Comparison of ENCODE assay signal across 35 cellular contexts in genomic region chr20:4242376-4242775, GRCh38. TPM values are rescaled to one million over a fixed set of nuclear protein-coding genes. Genes with fewer than 3 reads are reported as not detected.
"Had no signal": no experiment of that assay in that cellular context is flagged by ENCODE, and none has a peak within 500 bp of the region (broad histone marks: within the 10 kb centered on the region; RNA-seq: fewer than 3 reads in every experiment).

No MANE protein-coding gene starts in this region.

- DNase-seq: activated CD4-positive, alpha-beta memory T cell treated with anti-CD3 and anti-CD28 coated beads for 36 hours; activated CD4-positive, alpha-beta T cell treated with anti-CD3 and anti-CD28 coated beads for 36 hours; activated CD4-positive, alpha-beta T cell treated with anti-CD3 and anti-CD28 coated beads, Interleukin-2, amount 50 U/mL, for 1 hour; activated CD8-positive, alpha-beta memory T cell treated with anti-CD3 and anti-CD28 coated beads, Interleukin-2, amount 50 U/mL, for 4 hours; activated gamma-delta T cell treated with Interleukin-2 at 50 U/mL for 16 hours; activated naive CD4-positive, alpha-beta T cell treated with anti-CD3 and anti-CD28 coated beads for 36 hours; activated T-cell treated with anti-CD3 and anti-CD28 coated beads for 4 hours; activated T-cell treated with anti-CD3 and anti-CD28 coated beads, Interleukin-2, amount 50 U/mL, for 4 hours; anterior cingulate cortex; Kasumi-1; KG1; MG63; NCI-H1048; NCI-H1105 treated with DMSO at 0.1 percent for 48 hours; NCI-H1436; NCI-H1694; NCI-H1930; NCI-H345; NK-92 treated with Interleukin-12 subunit alpha and Interleukin-12 subunit beta, amount 100 ng/mL, for 24 hours; PC-9; SIG-M5 had no signal

- H3K36me3 ChIP-seq: cardiac muscle cell, MG63 had no signal

- H3K4me3 Mint-ChIP-seq: activated CD4-positive, alpha-beta memory T cell treated with anti-CD3 and anti-CD28 coated beads for 36 hours; activated CD4-positive, alpha-beta T cell treated with anti-CD3 and anti-CD28 coated beads for 36 hours; activated naive CD4-positive, alpha-beta T cell treated with anti-CD3 and anti-CD28 coated beads for 36 hours; activated T-cell treated with anti-CD3 and anti-CD28 coated beads, Interleukin-2, amount 50 U/mL, for 4 hours; activated T-helper 1 cell treated with anti-CD3 and anti-CD28 coated beads, Interleukin-12 subunit alpha, Interleukin-12 subunit beta, Interleukin-2, Interleukin-4 antibody, amounts not matched to agents 30 ng/mL and 10 ng/mL and 1 ng/mL, durations not matched to agents 14 hours and 24 hours and 36 hours; central memory CD8-positive, alpha-beta T cell; T-helper 1 cell treated with Interleukin-12 subunit alpha and Interleukin-12 subunit beta and Interleukin-4 antibody, amounts not matched to agents 30 μg/mL and 1 μg/mL, for 36 hours; T-helper 2 cell treated with Interferon-gamma antibody and Interleukin-4, amounts not matched to agents 5 μg/mL and 100 μg/mL, for 36 hours had no signal

- H3K9me3 Mint-ChIP-seq: activated CD4-positive, alpha-beta memory T cell treated with anti-CD3 and anti-CD28 coated beads for 36 hours; activated naive CD4-positive, alpha-beta T cell treated with anti-CD3 and anti-CD28 coated beads for 36 hours; activated naive CD4-positive, alpha-beta T cell treated with anti-CD3 and anti-CD28 coated beads, Interleukin-2, amount 50 U/mL, for 72 hours; activated T-cell treated with anti-CD3 and anti-CD28 coated beads, Interleukin-2, amount 50 U/mL, for 4 hours; activated T-helper 1 cell treated with anti-CD3 and anti-CD28 coated beads, Interleukin-12 subunit alpha, Interleukin-12 subunit beta, Interleukin-2, Interleukin-4 antibody, amounts not matched to agents 30 ng/mL and 10 ng/mL and 1 ng/mL, durations not matched to agents 14 hours and 24 hours and 36 hours; central memory CD8-positive, alpha-beta T cell; T-helper 1 cell treated with Interleukin-12 subunit alpha and Interleukin-12 subunit beta and Interleukin-4 antibody, amounts not matched to agents 30 μg/mL and 1 μg/mL, for 36 hours; T-helper 2 cell treated with Interferon-gamma antibody and Interleukin-4, amounts not matched to agents 5 μg/mL and 100 μg/mL, for 36 hours had no signal

- H3K36me3 Mint-ChIP-seq: activated CD4-positive, alpha-beta memory T cell treated with anti-CD3 and anti-CD28 coated beads for 36 hours; brain had no signal

- ATAC-seq: activated CD4-positive, alpha-beta T cell treated with anti-CD3 and anti-CD28 coated beads for 36 hours; activated CD4-positive, CD25-positive, alpha-beta regulatory T cell treated with anti-CD3 and anti-CD28 coated beads, Interleukin-2, amount 50 U/mL, for 24 hours; activated naive CD4-positive, alpha-beta T cell treated with anti-CD3 and anti-CD28 coated beads, Interleukin-2, amount 50 U/mL, for 72 hours; activated T-cell treated with anti-CD3 and anti-CD28 coated beads, Interleukin-2, amount 50 U/mL, for 4 hours; Right ventricle myocardium inferior had no signal

- H2AFZ ChIP-seq: PC-9 had no signal

- H3K27me3 ChIP-seq: MG63 had no signal

- H3K9me3 ChIP-seq: MG63 had no signal

- H3K4me2 ChIP-seq: PC-9 had no signal

- H3K27ac ChIP-seq: cardiac muscle cell, PC-9, RWPE1 had no signal

- H3K4me3 ChIP-seq: cardiac muscle cell, MG63, PC-9 had no signal

- FAIRE-seq: RCC 7860, TTC549 had no signal

- H3K4me1 Mint-ChIP-seq: activated CD4-positive, alpha-beta T cell treated with anti-CD3 and anti-CD28 coated beads for 36 hours had no signal

- H3K27ac Mint-ChIP-seq: activated CD4-positive, alpha-beta memory T cell treated with anti-CD3 and anti-CD28 coated beads for 36 hours; activated CD4-positive, alpha-beta T cell treated with anti-CD3 and anti-CD28 coated beads for 36 hours; activated naive CD4-positive, alpha-beta T cell treated with anti-CD3 and anti-CD28 coated beads for 36 hours; activated naive CD4-positive, alpha-beta T cell treated with anti-CD3 and anti-CD28 coated beads, Interleukin-2, amount 50 U/mL, for 72 hours; activated T-helper 1 cell treated with anti-CD3 and anti-CD28 coated beads, Interleukin-12 subunit alpha, Interleukin-12 subunit beta, Interleukin-2, Interleukin-4 antibody, amounts not matched to agents 30 ng/mL and 10 ng/mL and 1 ng/mL, durations not matched to agents 14 hours and 24 hours and 36 hours; brain; T-helper 1 cell treated with Interleukin-12 subunit alpha and Interleukin-12 subunit beta and Interleukin-4 antibody, amounts not matched to agents 30 μg/mL and 1 μg/mL, for 36 hours; T-helper 2 cell treated with Interferon-gamma antibody and Interleukin-4, amounts not matched to agents 5 μg/mL and 100 μg/mL, for 36 hours had no signal

RNA-seq across cellular contexts. Expression of gene ADRA1D, which starts 6.7 kb away (rescaled TPM):
- total RNA-seq: activated CD4-positive, alpha-beta memory T cell treated with anti-CD3 and anti-CD28 coated beads for 36 hours; activated CD4-positive, alpha-beta T cell treated with anti-CD3 and anti-CD28 coated beads for 36 hours; activated naive CD4-positive, alpha-beta T cell treated with anti-CD3 and anti-CD28 coated beads for 36 hours; activated naive CD4-positive, alpha-beta T cell treated with anti-CD3 and anti-CD28 coated beads, Interleukin-2, amount 50 U/mL, for 72 hours; activated T-cell treated with anti-CD3 and anti-CD28 coated beads, Interleukin-2, amount 50 U/mL, for 4 hours; activated T-helper 1 cell treated with anti-CD3 and anti-CD28 coated beads, Interleukin-12 subunit alpha, Interleukin-12 subunit beta, Interleukin-2, Interleukin-4 antibody, amounts not matched to agents 30 ng/mL and 10 ng/mL and 1 ng/mL, durations not matched to agents 14 hours and 24 hours and 36 hours; chondrocyte; PC-9; SK-MEL-5 had no signal
